22 cellular contexts compared by ENCODE assay signal in genomic region chr1:201363455-201363854, GRCh38. TPM values are rescaled to one million over a fixed set of nuclear protein-coding genes. Genes with fewer than 3 reads are reported as not detected.
DNase-seq lines count a peak whose midpoint lies in the region; ATAC-seq, FAIRE-seq and TF ChIP-seq lines count a peak whose summit lies in the region.
"Had no signal": no experiment of that assay in that cellular context is flagged by ENCODE, and none has a peak within 500 bp of the region (broad histone marks: within the 10 kb centered on the region; RNA-seq: fewer than 3 reads in every experiment).

No MANE protein-coding gene starts in this region.

- TF ChIP-seq CTCF in right lobe of liver (IDR thresholded peaks at IDR 0.05) = no peak
- no peak for TF ChIP-seq CTCF in HepG2 (CRISPR knock-in tag; IDR thresholded peaks at IDR 0.05)
- no peak for TF ChIP-seq CTCF in endothelial cell of umbilical vein (IDR thresholded peaks at IDR 0.05; ENCODE audit: extremely low read depth in 1 of 2, insufficient read depth in 1 of 2, low read depth in 1 of 2, low read length in 2 of 2)
- no peak for TF ChIP-seq CTCF in nephron progenitor cell (IDR thresholded peaks at IDR 0.05)
- TF ChIP-seq CTCF in mammary epithelial cell (conservative IDR thresholded peaks at IDR 0.05 in 1 of 2, IDR thresholded peaks at IDR 0.05 in 1 of 2; ENCODE audit: extremely low read depth in 1 of 2, insufficient read depth in 1 of 2, low read depth in 1 of 2, low read length in 2 of 2) = no peak

- peak overlapping the region; percentile 20 for H3K27ac Mint-ChIP-seq in nephron progenitor cell
- H3K27ac Mint-ChIP-seq: GM23338 had no signal

- no peaks in the 10 kb centered on the region for H3K27me3 ChIP-seq in right lobe of liver
- H3K27me3 ChIP-seq in HepG2 (ENCODE audit: control insufficient read depth in 1 of 2, insufficient read depth in 2 of 2, low read length in 2 of 2) = peaks cover 13 to 37% of the 10 kb centered on the region in 2 experiments
- H3K27me3 ChIP-seq in endothelial cell of umbilical vein (ENCODE audit: control insufficient read depth in 2 of 2, insufficient read depth in 2 of 2, low read length in 2 of 2) = peaks cover 0 to 3% of the 10 kb centered on the region in 2 experiments
- no peaks in the 10 kb centered on the region for H3K27me3 ChIP-seq in mammary epithelial cell (ENCODE audit: insufficient read depth, low read length)

- DNase-seq in right lobe of liver = peak in 2 of 3 donors; percentile 2 to 6
- no peak for DNase-seq in HepG2 (ENCODE audit: low spot score)
- peak; percentile 3 for DNase-seq in endothelial cell of umbilical vein (ENCODE audit: low read depth, low spot score)
- no peak for DNase-seq in nephron progenitor cell
- no peak for DNase-seq in activated T-cell treated with anti-CD3 and anti-CD28 coated beads, Interleukin-2, amount 50 U/mL, for 4 hours
- no peak for DNase-seq in nucleus accumbens (lab: John Stamatoyannopoulos, UW)
- DNase-seq in mammary epithelial cell = no peak
- DNase-seq: CD8-positive, alpha-beta memory T cell; KG1; MV-4-11; NCI-H187; NCI-H2107; NCI-H226; NCI-H524; SIG-M5 had no signal

- H3K79me2 ChIP-seq in HepG2 (ENCODE audit: insufficient read depth, low read length) (no peaks in the 10 kb centered on the region), endothelial cell of umbilical vein (ENCODE audit: control insufficient read depth, insufficient read depth, low read length) (no peaks in the 10 kb centered on the region), mammary epithelial cell (ENCODE audit: insufficient read depth, low read length) (no peaks in the 10 kb centered on the region)

- CTCF ChIA-PET in HepG2 (lab: Yijun Ruan, JAX; ENCODE audit: low intra/inter-chr PET ratio, low total read pairs) (no interaction called here), endothelial cell of umbilical vein (lab: Charles Lee) (interaction anchor here (0.7 to 6.8 kb wide), 12 partner anchors 8 to 150 kb away, joined by 3 to 109 read pairs (median 3); no protein-coding TSS in a partner anchor), mammary epithelial cell (lab: Charles Lee; ENCODE audit: low non-redundant PET) (interaction anchor here (0.7 kb wide), 1 partner anchor 150 kb away, joined by 3 read pairs; no protein-coding TSS in a partner anchor)

- H3K27ac ChIP-seq in right lobe of liver (no peak overlapping the region), HepG2 (ENCODE audit: extremely low read length, insufficient read depth, low read length) (no peak overlapping the region), endothelial cell of umbilical vein (ENCODE audit: insufficient read depth, low read depth, low read length) (no peak overlapping the region), mammary epithelial cell (ENCODE audit: insufficient read depth, low read depth, low read length) (no peak overlapping the region)
- H3K27ac ChIP-seq: A549 had no signal

- BruUV-seq in HepG2 (replicated peaks; lab: Mats Ljungman, UMichigan) (no TSS peak), endothelial cell of umbilical vein (replicated peaks; lab: Mats Ljungman, UMichigan) (no TSS peak), mammary epithelial cell (replicated peaks; lab: Mats Ljungman, UMichigan) (no TSS peak)

- H3K4me1 Mint-ChIP-seq in nephron progenitor cell = peaks cover 26% of the 10 kb centered on the region
- H3K4me1 Mint-ChIP-seq in activated T-cell treated with anti-CD3 and anti-CD28 coated beads, Interleukin-2, amount 50 U/mL, for 4 hours (ENCODE audit: low read depth) = no peaks in the 10 kb centered on the region
- H3K4me1 Mint-ChIP-seq: CD8-positive, alpha-beta memory T cell had no signal

- 85% methylated on average over 3 of the region's 8 CpGs for WGBS in right lobe of liver (ENCODE audit: insufficient coverage, low coverage, low lambda C conversion rate, missing lambda C conversion rate)
- 4% methylated on average over 7 of the region's 8 CpGs for WGBS in HepG2 (ENCODE audit: low lambda C conversion rate)
- 82% methylated on average over 7 of the region's 8 CpGs for WGBS in mammary epithelial cell (ENCODE audit: low coverage, missing lambda C conversion rate)

- TF ChIP-seq POLR2A in right lobe of liver (IDR thresholded peaks at IDR 0.05) (no peak), HepG2 (IDR thresholded peaks at IDR 0.05; ENCODE audit: insufficient read depth in 1 of 2, low read depth in 2 of 2, low read length in 2 of 2) (no peak), endothelial cell of umbilical vein (IDR thresholded peaks at IDR 0.05; ENCODE audit: low read depth, low read length) (no peak)

- no peaks in the 10 kb centered on the region for H3K9me3 Mint-ChIP-seq in nephron progenitor cell
- no peaks in the 10 kb centered on the region for H3K9me3 Mint-ChIP-seq in activated T-cell treated with anti-CD3 and anti-CD28 coated beads, Interleukin-2, amount 50 U/mL, for 4 hours
- H3K9me3 Mint-ChIP-seq: GM23338 had no signal

- in situ Hi-C loops in HepG2 (cut with HindIII; ENCODE audit: extremely low pct_ligation_motif_present, low pct_unique_long_range_greater_than_20kb) (no loop called here), mammary epithelial cell (cut with MboI; ENCODE audit: low sequenced_read_pairs in 2 of 2) (loop anchor here in 1 of 2 donors (10.0 kb wide), 1 partner anchor 99 kb away; no protein-coding TSS in a partner anchor)

- FAIRE-seq in HepG2 (lab: Jason Lieb, UNC) (no peak), endothelial cell of umbilical vein (lab: Jason Lieb, UNC) (no peak)
- FAIRE-seq: A549, GM12892, GM18507 had no signal

- H4K20me1 ChIP-seq in HepG2 (ENCODE audit: insufficient read depth, low read length) (no peaks in the 10 kb centered on the region), endothelial cell of umbilical vein (replicated peaks; ENCODE audit: control insufficient read depth, extremely low read depth, insufficient read depth, low read length) (no peaks in the 10 kb centered on the region), mammary epithelial cell (ENCODE audit: insufficient read depth, low read length) (no peaks in the 10 kb centered on the region)

- no peak for TF ChIP-seq EP300 in HepG2 (IDR thresholded peaks at IDR 0.05; ENCODE audit: low read depth in 2 of 2, low read length in 2 of 2)
- TF ChIP-seq EP300 in HepG2 (CRISPR knock-in tag; IDR thresholded peaks at IDR 0.05; ENCODE audit: borderline replicate concordance) = no peak

- H3K36me3 Mint-ChIP-seq in nephron progenitor cell (ENCODE audit: low read depth) = no peaks in the 10 kb centered on the region
- H3K36me3 Mint-ChIP-seq in activated T-cell treated with anti-CD3 and anti-CD28 coated beads, Interleukin-2, amount 50 U/mL, for 4 hours (ENCODE audit: insufficient read depth) = no peaks in the 10 kb centered on the region
- H3K36me3 Mint-ChIP-seq: CD8-positive, alpha-beta memory T cell had no signal

- no peak for ATAC-seq in right lobe of liver
- no peak for ATAC-seq in HepG2
- ATAC-seq in activated T-cell treated with anti-CD3 and anti-CD28 coated beads, Interleukin-2, amount 50 U/mL, for 4 hours = no peak
- ATAC-seq: A549, GM23338, HCT116 had no signal

- no peak overlapping the region for H3K9ac ChIP-seq in HepG2 (ENCODE audit: insufficient read depth, low read depth, low read length)
- H3K9ac ChIP-seq in endothelial cell of umbilical vein (replicated peaks; ENCODE audit: extremely low read depth, insufficient read depth, low read length) = no peak overlapping the region
- H3K9ac ChIP-seq in mammary epithelial cell (ENCODE audit: insufficient read depth, low read length) = no peak overlapping the region

- H2AFZ ChIP-seq in HepG2 (ENCODE audit: low read length) (no peak overlapping the region), endothelial cell of umbilical vein (ENCODE audit: low read depth, low read length) (no peak overlapping the region), mammary epithelial cell (ENCODE audit: low read depth, low read length) (no peak overlapping the region)
- H2AFZ ChIP-seq: GM23338 had no signal

- H3K27me3 Mint-ChIP-seq in nephron progenitor cell (ENCODE audit: low read depth, poor library complexity) = peaks cover 17% of the 10 kb centered on the region
- H3K27me3 Mint-ChIP-seq in activated T-cell treated with anti-CD3 and anti-CD28 coated beads, Interleukin-2, amount 50 U/mL, for 4 hours (ENCODE audit: low read depth) = peaks cover 21% of the 10 kb centered on the region

- no peak for TF ChIP-seq RAD21 in HepG2 (CRISPR knock-in tag; IDR thresholded peaks at IDR 0.05)

- intact Hi-C loops in right lobe of liver (cut with DNase I) (loop anchor here in 1 of 2 donors (5.0 kb wide), 1 partner anchor 111 kb away; no protein-coding TSS in a partner anchor), HepG2 (cut with micrococcal nuclease; ENCODE audit: unreplicated experiment) (no loop called here), endothelial cell of umbilical vein (cut with micrococcal nuclease) (no loop called here), mammary epithelial cell (cut with micrococcal nuclease) (loop anchor here (10.0 kb wide), 1 partner anchor 389 kb away; no protein-coding TSS in a partner anchor)

- no peaks in the 10 kb centered on the region for H3K4me1 ChIP-seq in right lobe of liver
- H3K4me1 ChIP-seq in HepG2 (ENCODE audit: insufficient read depth, low read length) = no peaks in the 10 kb centered on the region
- peaks cover 4% of the 10 kb centered on the region for H3K4me1 ChIP-seq in endothelial cell of umbilical vein (ENCODE audit: control insufficient read depth, extremely low read depth, insufficient read depth, low read length)
- H3K4me1 ChIP-seq in mammary epithelial cell (ENCODE audit: insufficient read depth, low read length) = peaks cover 6% of the 10 kb centered on the region
- H3K4me1 ChIP-seq: A549 had no signal

- H3K9me1 ChIP-seq in endothelial cell of umbilical vein (replicated peaks; ENCODE audit: control insufficient read depth, extremely low read depth, insufficient read depth, low read length) = no peaks in the 10 kb centered on the region

- dilution Hi-C loops in endothelial cell of umbilical vein (cut with MboI; ENCODE audit: extremely low pct_ligation_motif_present, low sequenced_read_pairs) = no loop called here
- dilution Hi-C loops in mammary epithelial cell (cut with HindIII; ENCODE audit: low sequenced_read_pairs) = no loop called here

- H3K9me3 ChIP-seq in right lobe of liver = no peaks in the 10 kb centered on the region
- no peaks in the 10 kb centered on the region for H3K9me3 ChIP-seq in HepG2 (ENCODE audit: low read length)
- no peaks in the 10 kb centered on the region for H3K9me3 ChIP-seq in endothelial cell of umbilical vein (replicated peaks; ENCODE audit: control insufficient read depth, insufficient read depth, low read length)
- H3K9me3 ChIP-seq in mammary epithelial cell (replicated peaks; ENCODE audit: insufficient read depth, low read length) = no peaks in the 10 kb centered on the region
- H3K9me3 ChIP-seq: A549 had no signal

- POLR2A ChIA-PET in HepG2 (lab: Yijun Ruan, JAX) (interaction anchor here (0.7 kb wide), 1 partner anchor 85 kb away, joined by 3 read pairs; no protein-coding TSS in a partner anchor), endothelial cell of umbilical vein (lab: Charles Lee) (no interaction called here)

- H3K36me3 ChIP-seq in right lobe of liver (no peaks in the 10 kb centered on the region), HepG2 (replicated peaks in 1 of 2; ENCODE audit: control insufficient read depth in 1 of 2, insufficient read depth in 2 of 2, low read length in 2 of 2) (no peaks in the 10 kb centered on the region), endothelial cell of umbilical vein (ENCODE audit: control insufficient read depth in 2 of 2, extremely low read depth in 1 of 2, insufficient read depth in 2 of 2, low read length in 2 of 2) (no peaks in the 10 kb centered on the region), mammary epithelial cell (ENCODE audit: insufficient read depth, low read length) (no peaks in the 10 kb centered on the region)

- H3K4me3 ChIP-seq in right lobe of liver (no peak overlapping the region), HepG2 (replicated peaks in 1 of 3; ENCODE audit: insufficient read depth in 1 of 3, low read depth in 2 of 3, low read length in 3 of 3) (no peak overlapping the region), endothelial cell of umbilical vein (replicated peaks in 1 of 3; ENCODE audit: insufficient read depth in 1 of 3, low read depth in 1 of 3, low read length in 3 of 3) (no peak overlapping the region), mammary epithelial cell (replicated peaks in 1 of 3; ENCODE audit: insufficient read depth in 1 of 3, low read depth in 2 of 3, low read length in 3 of 3) (no peak overlapping the region)
- H3K4me3 ChIP-seq: A549, GM23338 had no signal

- no peak overlapping the region for H3K4me3 Mint-ChIP-seq in nephron progenitor cell
- no peak overlapping the region for H3K4me3 Mint-ChIP-seq in activated T-cell treated with anti-CD3 and anti-CD28 coated beads, Interleukin-2, amount 50 U/mL, for 4 hours
- H3K4me3 Mint-ChIP-seq: CD8-positive, alpha-beta memory T cell; GM23338 had no signal

- no peak overlapping the region for H3K4me2 ChIP-seq in HepG2 (ENCODE audit: low read depth, low read length)
- no peak overlapping the region for H3K4me2 ChIP-seq in endothelial cell of umbilical vein (ENCODE audit: insufficient read depth, low read length)
- H3K4me2 ChIP-seq in mammary epithelial cell (ENCODE audit: insufficient read depth, low read depth, low read length) = no peak overlapping the region
- H3K4me2 ChIP-seq: A549, GM23338 had no signal

RNA-seq across cellular contexts. Expression of gene TNNT2, which starts 14.0 kb away (rescaled TPM):
- total RNA-seq in right lobe of liver (1 to 10 TPM in 1 of 6 experiments, under 1 TPM in 2, not detected in 3; 0.18 to 1.1 (median 0.24) TPM), HepG2 (2016; rRNA removed; fragmentation: Illumina TruSeq; extraction: Trizol) (0.20 TPM in 1 of 2 replicates, not detected in the other), endothelial cell of umbilical vein (not detected in 2 replicates), mammary epithelial cell (1 to 10 TPM in 1 of 2 donors, under 1 TPM in 1; 0.83 to 1.3 TPM)
- total RNA-seq in HepG2 (2016; cell fraction: cytosol; rRNA removed; fragmentation: Illumina TruSeq; extraction: Trizol; ENCODE audit: low read depth) = not detected in 2 replicates
- total RNA-seq in HepG2 (2016; cell fraction: insoluble cytoplasmic fraction; rRNA removed; fragmentation: Illumina TruSeq; extraction: Trizol) = 0.17 TPM in 1 of 2 replicates, not detected in the other
- not detected in 2 replicates for total RNA-seq in HepG2 (2016; cell fraction: membrane; rRNA removed; fragmentation: Illumina TruSeq; extraction: Trizol)
- total RNA-seq in HepG2 (2016; cell fraction: nucleus; rRNA removed; fragmentation: Illumina TruSeq; extraction: Trizol) = 0.71 and 0.88 TPM in 2 replicates
- polyA plus RNA-seq in HepG2 (2011; rRNA removed) (0.63 and 1.3 TPM in 2 replicates), endothelial cell of umbilical vein (not detected in 2 replicates), mammary epithelial cell (0.19 TPM)
- 0.03 and 0.09 TPM in 2 replicates for polyA plus RNA-seq in HepG2 (2011; cell fraction: cytosol; rRNA removed)
- 5.4 and 9.7 TPM in 2 replicates for polyA plus RNA-seq in HepG2 (2011; cell fraction: nucleus; rRNA removed)
- 3.1 and 5.5 TPM in 2 replicates for polyA plus RNA-seq in HepG2 (2012)
- not detected in 2 replicates for polyA plus RNA-seq in HepG2 (2016; cell fraction: cytosol; fragmentation: Illumina TruSeq; extraction: Trizol; ENCODE audit: low read depth)
- not detected in 2 replicates for polyA plus RNA-seq in HepG2 (2016; cell fraction: insoluble cytoplasmic fraction; fragmentation: Illumina TruSeq; extraction: Trizol; ENCODE audit: low read depth)
- polyA plus RNA-seq in HepG2 (2016; cell fraction: membrane; fragmentation: Illumina TruSeq; extraction: Trizol; ENCODE audit: low read depth) = not detected in 2 replicates
- 1.6 TPM in 1 of 2 replicates, not detected in the other for polyA plus RNA-seq in HepG2 (2016; cell fraction: nucleus; fragmentation: Illumina TruSeq; extraction: Trizol; ENCODE audit: insufficient read depth, low read depth)
- polyA minus RNA-seq in HepG2 (2011; rRNA and poly(A)+ RNA removed; ENCODE audit: low replicate concordance) = 0.28 and 1.7 TPM in 2 replicates
- not detected in 2 replicates for polyA minus RNA-seq in HepG2 (2011; cell fraction: cytosol; rRNA and poly(A)+ RNA removed)
- polyA minus RNA-seq in HepG2 (2011; cell fraction: nucleus; rRNA and poly(A)+ RNA removed) = 7.9 and 9.4 TPM in 2 replicates
- polyA plus RNA-seq in endothelial cell of umbilical vein (2011; cell fraction: cytosol; rRNA removed) = not detected in 2 replicates
- 0.06 TPM in 1 of 2 replicates, not detected in the other for polyA plus RNA-seq in endothelial cell of umbilical vein (2011; cell fraction: nucleus; rRNA removed)
- not detected in 2 replicates for polyA plus RNA-seq in endothelial cell of umbilical vein (2012)
- polyA minus RNA-seq in endothelial cell of umbilical vein (not detected in 2 replicates), mammary epithelial cell (not detected)
- not detected for polyA minus RNA-seq in endothelial cell of umbilical vein (2011; cell fraction: cytosol; rRNA and poly(A)+ RNA removed)
- not detected in 2 replicates for polyA minus RNA-seq in endothelial cell of umbilical vein (2011; cell fraction: nucleus; rRNA and poly(A)+ RNA removed)
- total RNA-seq in activated T-cell treated with anti-CD3 and anti-CD28 coated beads, Interleukin-2, amount 50 U/mL, for 4 hours = not detected
- total RNA-seq: CD8-positive, alpha-beta memory T cell; RPMI7951 had no signal
- polyA plus RNA-seq: BJ; CD8-positive, alpha-beta memory T cell had no signal

RNA-seq across cellular contexts. Expression of gene LAD1, which starts 35.7 kb away (rescaled TPM):
- total RNA-seq in right lobe of liver (10 to 100 TPM; 12.2 to 26.7 (median 19.4) TPM), HepG2 (2016; rRNA removed; fragmentation: Illumina TruSeq; extraction: Trizol) (41.2 and 65.6 TPM in 2 replicates), endothelial cell of umbilical vein (not detected in 2 replicates), mammary epithelial cell (100 to 1,000 TPM; 101 to 212 TPM)
- 11.0 and 15.5 TPM in 2 replicates for total RNA-seq in HepG2 (2016; cell fraction: cytosol; rRNA removed; fragmentation: Illumina TruSeq; extraction: Trizol; ENCODE audit: low read depth)
- 41.4 and 67.3 TPM in 2 replicates for total RNA-seq in HepG2 (2016; cell fraction: insoluble cytoplasmic fraction; rRNA removed; fragmentation: Illumina TruSeq; extraction: Trizol)
- 26.5 and 29.9 TPM in 2 replicates for total RNA-seq in HepG2 (2016; cell fraction: membrane; rRNA removed; fragmentation: Illumina TruSeq; extraction: Trizol)
- total RNA-seq in HepG2 (2016; cell fraction: nucleus; rRNA removed; fragmentation: Illumina TruSeq; extraction: Trizol) = 43.9 and 47.8 TPM in 2 replicates
- polyA plus RNA-seq in HepG2 (2011; rRNA removed) (10.8 and 16.3 TPM in 2 replicates), endothelial cell of umbilical vein (not detected in 2 replicates), mammary epithelial cell (71.7 TPM)
- polyA plus RNA-seq in HepG2 (2011; cell fraction: cytosol; rRNA removed) = 9.4 and 9.8 TPM in 2 replicates
- 11.5 and 21.4 TPM in 2 replicates for polyA plus RNA-seq in HepG2 (2011; cell fraction: nucleus; rRNA removed)
- polyA plus RNA-seq in HepG2 (2012) = 18.4 and 19.1 TPM in 2 replicates
- 11.7 and 13.7 TPM in 2 replicates for polyA plus RNA-seq in HepG2 (2016; cell fraction: cytosol; fragmentation: Illumina TruSeq; extraction: Trizol; ENCODE audit: low read depth)
- 55.2 and 58.0 TPM in 2 replicates for polyA plus RNA-seq in HepG2 (2016; cell fraction: insoluble cytoplasmic fraction; fragmentation: Illumina TruSeq; extraction: Trizol; ENCODE audit: low read depth)
- polyA plus RNA-seq in HepG2 (2016; cell fraction: membrane; fragmentation: Illumina TruSeq; extraction: Trizol; ENCODE audit: low read depth) = 25.4 and 27.9 TPM in 2 replicates
- polyA plus RNA-seq in HepG2 (2016; cell fraction: nucleus; fragmentation: Illumina TruSeq; extraction: Trizol; ENCODE audit: insufficient read depth, low read depth) = 64.1 and 70.5 TPM in 2 replicates
- polyA minus RNA-seq in HepG2 (2011; rRNA and poly(A)+ RNA removed; ENCODE audit: low replicate concordance) = 0.16 and 19.5 TPM in 2 replicates
- 6.4 and 8.8 TPM in 2 replicates for polyA minus RNA-seq in HepG2 (2011; cell fraction: cytosol; rRNA and poly(A)+ RNA removed)
- 22.8 and 27.4 TPM in 2 replicates for polyA minus RNA-seq in HepG2 (2011; cell fraction: nucleus; rRNA and poly(A)+ RNA removed)
- not detected in 2 replicates for polyA plus RNA-seq in endothelial cell of umbilical vein (2011; cell fraction: cytosol; rRNA removed)
- not detected in 2 replicates for polyA plus RNA-seq in endothelial cell of umbilical vein (2011; cell fraction: nucleus; rRNA removed)
- polyA plus RNA-seq in endothelial cell of umbilical vein (2012) = not detected in 2 replicates
- polyA minus RNA-seq in endothelial cell of umbilical vein (not detected in 2 replicates), mammary epithelial cell (91.3 TPM)
- not detected for polyA minus RNA-seq in endothelial cell of umbilical vein (2011; cell fraction: cytosol; rRNA and poly(A)+ RNA removed)
- not detected in 2 replicates for polyA minus RNA-seq in endothelial cell of umbilical vein (2011; cell fraction: nucleus; rRNA and poly(A)+ RNA removed)
- total RNA-seq in activated T-cell treated with anti-CD3 and anti-CD28 coated beads, Interleukin-2, amount 50 U/mL, for 4 hours = under 1 TPM; 0.10 to 0.49 (median 0.21) TPM
- total RNA-seq: CD8-positive, alpha-beta memory T cell; RPMI7951 had no signal
- polyA plus RNA-seq: BJ; CD8-positive, alpha-beta memory T cell had no signal

RNA-seq across cellular contexts. Expression of gene TNNI1, which starts 58.1 kb away (rescaled TPM):
- total RNA-seq in right lobe of liver (1 to 10 TPM in 1 of 6 experiments, under 1 TPM in 2, not detected in 3; 0.26 to 2.0 (median 0.37) TPM), HepG2 (2016; rRNA removed; fragmentation: Illumina TruSeq; extraction: Trizol) (not detected in 2 replicates), endothelial cell of umbilical vein (not detected in 2 replicates), mammary epithelial cell (not detected)
- total RNA-seq in HepG2 (2016; cell fraction: cytosol; rRNA removed; fragmentation: Illumina TruSeq; extraction: Trizol; ENCODE audit: low read depth) = 0.09 TPM in 1 of 2 replicates, not detected in the other
- total RNA-seq in HepG2 (2016; cell fraction: insoluble cytoplasmic fraction; rRNA removed; fragmentation: Illumina TruSeq; extraction: Trizol) = not detected in 2 replicates
- 0.03 TPM in 1 of 2 replicates, not detected in the other for total RNA-seq in HepG2 (2016; cell fraction: membrane; rRNA removed; fragmentation: Illumina TruSeq; extraction: Trizol)
- total RNA-seq in HepG2 (2016; cell fraction: nucleus; rRNA removed; fragmentation: Illumina TruSeq; extraction: Trizol) = not detected in 2 replicates
- polyA plus RNA-seq in HepG2 (2011; rRNA removed) (not detected in 2 replicates), endothelial cell of umbilical vein (not detected in 2 replicates), mammary epithelial cell (0.07 TPM)
- not detected in 2 replicates for polyA plus RNA-seq in HepG2 (2011; cell fraction: cytosol; rRNA removed)
- not detected in 2 replicates for polyA plus RNA-seq in HepG2 (2011; cell fraction: nucleus; rRNA removed)
- 0.59 and 0.61 TPM in 2 replicates for polyA plus RNA-seq in HepG2 (2012)
- polyA plus RNA-seq in HepG2 (2016; cell fraction: cytosol; fragmentation: Illumina TruSeq; extraction: Trizol; ENCODE audit: low read depth) = not detected in 2 replicates
- polyA plus RNA-seq in HepG2 (2016; cell fraction: insoluble cytoplasmic fraction; fragmentation: Illumina TruSeq; extraction: Trizol; ENCODE audit: low read depth) = not detected in 2 replicates
- not detected in 2 replicates for polyA plus RNA-seq in HepG2 (2016; cell fraction: membrane; fragmentation: Illumina TruSeq; extraction: Trizol; ENCODE audit: low read depth)
- polyA plus RNA-seq in HepG2 (2016; cell fraction: nucleus; fragmentation: Illumina TruSeq; extraction: Trizol; ENCODE audit: insufficient read depth, low read depth) = not detected in 2 replicates
- polyA minus RNA-seq in HepG2 (2011; rRNA and poly(A)+ RNA removed; ENCODE audit: low replicate concordance) = not detected in 2 replicates
- not detected in 2 replicates for polyA minus RNA-seq in HepG2 (2011; cell fraction: cytosol; rRNA and poly(A)+ RNA removed)
- 0.12 and 0.13 TPM in 2 replicates for polyA minus RNA-seq in HepG2 (2011; cell fraction: nucleus; rRNA and poly(A)+ RNA removed)
- not detected in 2 replicates for polyA plus RNA-seq in endothelial cell of umbilical vein (2011; cell fraction: cytosol; rRNA removed)
- not detected in 2 replicates for polyA plus RNA-seq in endothelial cell of umbilical vein (2011; cell fraction: nucleus; rRNA removed)
- polyA plus RNA-seq in endothelial cell of umbilical vein (2012) = not detected in 2 replicates
- polyA minus RNA-seq in endothelial cell of umbilical vein (not detected in 2 replicates), mammary epithelial cell (not detected)
- not detected for polyA minus RNA-seq in endothelial cell of umbilical vein (2011; cell fraction: cytosol; rRNA and poly(A)+ RNA removed)
- not detected in 2 replicates for polyA minus RNA-seq in endothelial cell of umbilical vein (2011; cell fraction: nucleus; rRNA and poly(A)+ RNA removed)
- not detected for total RNA-seq in activated T-cell treated with anti-CD3 and anti-CD28 coated beads, Interleukin-2, amount 50 U/mL, for 4 hours
- total RNA-seq: CD8-positive, alpha-beta memory T cell; GM23338 had no signal
- polyA plus RNA-seq: A549; CD8-positive, alpha-beta memory T cell had no signal

Comparison
In these comparisons a context has a peak if more than half of its experiments do, and no peak if none do; other contexts are left out.
1. DNase-seq: peak in right lobe of liver (2 of 3) and endothelial cell of umbilical vein (single experiment); none in HepG2 (single experiment), nephron progenitor cell (single experiment), activated T-cell treated with anti-CD3 and anti-CD28 coated beads, Interleukin-2, amount 50 U/mL, for 4 hours (single experiment), nucleus accumbens (0 of 56) and mammary epithelial cell (single experiment).
2. RNA of gene LAD1, which starts 35.7 kb away (total RNA-seq): 101 to 212 TPM in mammary epithelial cell, 11.0 to 67.3 TPM in HepG2 and 12.2 to 26.7 TPM in right lobe of liver; 0.10 to 0.49 TPM in activated T-cell treated with anti-CD3 and anti-CD28 coated beads, Interleukin-2, amount 50 U/mL, for 4 hours and not detected in endothelial cell of umbilical vein; every median in the first group is over 4 times any median in the second.